Comparison of ENCODE assay signal across 17 cellular contexts in genomic region chr7:81603-82342, GRCh38.
DNase-seq lines count a peak whose midpoint lies in the region; ATAC-seq and TF ChIP-seq lines count a peak whose summit lies in the region.
"Had no signal": no experiment of that assay in that cellular context is flagged by ENCODE, and none has a peak within 500 bp of the region (broad histone marks: within the 10 kb centered on the region; RNA-seq: fewer than 3 reads in every experiment).

No MANE protein-coding gene starts in this region.

- no peaks in the 10 kb centered on the region for H3K4me1 Mint-ChIP-seq in CD8-positive, alpha-beta memory T cell
- H3K4me1 Mint-ChIP-seq: activated naive CD8-positive, alpha-beta T cell treated with anti-CD3 and anti-CD28 coated beads for 36 hours had no signal

- TF ChIP-seq POLR2A in ovary (IDR thresholded peaks at IDR 0.05) = no peak

- H3K36me3 ChIP-seq in H7 (replicated peaks; ENCODE audit: control insufficient read depth, insufficient read depth, low read length) = no peaks in the 10 kb centered on the region
- no peaks in the 10 kb centered on the region for H3K36me3 ChIP-seq in PC-3 (ENCODE audit: low read depth, low read length)
- H3K36me3 ChIP-seq in ovary = no peaks in the 10 kb centered on the region
- no peaks in the 10 kb centered on the region for H3K36me3 ChIP-seq in CD8-positive, alpha-beta memory T cell (ENCODE audit: insufficient read depth, low read length)
- H3K36me3 ChIP-seq: brain microvascular endothelial cell, gastrocnemius medialis, left ventricle myocardium inferior had no signal

- no peak overlapping the region for H2AFZ ChIP-seq in PC-3 (ENCODE audit: low read length)

- TF ChIP-seq CTCF in PC-3 (conservative IDR thresholded peaks at IDR 0.05; ENCODE audit: low read depth, low read length) (no peak), ovary (IDR thresholded peaks at IDR 0.05) (no peak)

- no peaks in the 10 kb centered on the region for H3K36me3 Mint-ChIP-seq in CD8-positive, alpha-beta memory T cell
- H3K36me3 Mint-ChIP-seq: activated naive CD8-positive, alpha-beta T cell treated with anti-CD3 and anti-CD28 coated beads for 36 hours had no signal

- no peaks in the 10 kb centered on the region for H3K4me1 ChIP-seq in PC-3 (ENCODE audit: insufficient read depth, low read length)
- H3K4me1 ChIP-seq in ovary (ENCODE audit: insufficient read depth) = no peaks in the 10 kb centered on the region
- no peaks in the 10 kb centered on the region for H3K4me1 ChIP-seq in CD8-positive, alpha-beta memory T cell (ENCODE audit: insufficient read depth, low read length)
- H3K4me1 ChIP-seq: gastrocnemius medialis had no signal

- H3K9me3 Mint-ChIP-seq in CD8-positive, alpha-beta memory T cell = no peaks in the 10 kb centered on the region
- H3K9me3 Mint-ChIP-seq: activated naive CD8-positive, alpha-beta T cell treated with anti-CD3 and anti-CD28 coated beads for 36 hours; activated T-cell treated with anti-CD3 and anti-CD28 coated beads, Interleukin-2, amount 50 U/mL, for 72 hours had no signal

- H3K9me2 ChIP-seq in PC-3 (replicated peaks; ENCODE audit: low read length) = no peaks in the 10 kb centered on the region

- H3K9me3 ChIP-seq in PC-3 (ENCODE audit: low read length) = no peaks in the 10 kb centered on the region
- no peaks in the 10 kb centered on the region for H3K9me3 ChIP-seq in ovary
- H3K9me3 ChIP-seq in CD8-positive, alpha-beta memory T cell (ENCODE audit: low read length) = no peaks in the 10 kb centered on the region
- H3K9me3 ChIP-seq: gastrocnemius medialis, left ventricle myocardium inferior had no signal

- CTCF ChIA-PET in PC-3 (lab: Charles Lee) = no interaction called here
- CTCF ChIA-PET in CD8-positive, alpha-beta memory T cell (lab: Charles Lee) = no interaction called here

- ATAC-seq in PC-3 (no peak), GM18868 (IDR thresholded peaks at IDR 0.05; ENCODE audit: unreplicated experiment) (no peak)
- ATAC-seq: activated T-cell treated with anti-CD3 and anti-CD28 coated beads, Interleukin-2, amount 50 U/mL, for 72 hours; gastrocnemius medialis had no signal

- no peak overlapping the region for H3K4me3 Mint-ChIP-seq in CD8-positive, alpha-beta memory T cell
- H3K4me3 Mint-ChIP-seq: activated naive CD8-positive, alpha-beta T cell treated with anti-CD3 and anti-CD28 coated beads for 36 hours; activated T-cell treated with anti-CD3 and anti-CD28 coated beads, Interleukin-2, amount 50 U/mL, for 72 hours had no signal

- H3K79me2 ChIP-seq in PC-3 (ENCODE audit: low read length) = no peaks in the 10 kb centered on the region

- intact Hi-C loops in PC-3 (cut with micrococcal nuclease) = no loop called here
- intact Hi-C loops in ovary (cut with DNase I) = no loop called here

- POLR2A ChIA-PET in PC-3 (lab: Charles Lee; ENCODE audit: unreplicated experiment) = no interaction called here
- POLR2A ChIA-PET in CD8-positive, alpha-beta memory T cell (lab: Charles Lee) = no interaction called here

- BruUV-seq in PC-3 (replicated peaks; lab: Mats Ljungman, UMichigan) = no TSS peak

- H3K27me3 ChIP-seq in H7 (ENCODE audit: control insufficient read depth, insufficient read depth, low read length) (no peaks in the 10 kb centered on the region), PC-3 (ENCODE audit: low read length) (no peaks in the 10 kb centered on the region), ovary (no peaks in the 10 kb centered on the region)
- H3K27me3 ChIP-seq in CD8-positive, alpha-beta memory T cell (ENCODE audit: insufficient read depth, low read length, poor library complexity, severe bottlenecking) = no peaks in the 10 kb centered on the region
- H3K27me3 ChIP-seq: brain microvascular endothelial cell, gastrocnemius medialis had no signal

- no peak overlapping the region for H3K27ac Mint-ChIP-seq in CD8-positive, alpha-beta memory T cell
- H3K27ac Mint-ChIP-seq: activated naive CD8-positive, alpha-beta T cell treated with anti-CD3 and anti-CD28 coated beads for 36 hours; activated T-cell treated with anti-CD3 and anti-CD28 coated beads, Interleukin-2, amount 50 U/mL, for 72 hours had no signal

- H3K27me3 Mint-ChIP-seq in CD8-positive, alpha-beta memory T cell = peaks cover 6% of the 10 kb centered on the region in 2 donors
- H3K27me3 Mint-ChIP-seq: activated naive CD8-positive, alpha-beta T cell treated with anti-CD3 and anti-CD28 coated beads for 36 hours had no signal

- no peak overlapping the region for H3K27ac ChIP-seq in PC-3 (ENCODE audit: low read length)
- no peak overlapping the region for H3K27ac ChIP-seq in ovary
- no peak overlapping the region for H3K27ac ChIP-seq in CD8-positive, alpha-beta memory T cell (ENCODE audit: low read depth, low read length)
- H3K27ac ChIP-seq: brain microvascular endothelial cell, gastrocnemius medialis, left ventricle myocardium inferior had no signal

- H3K4me2 ChIP-seq in PC-3 (ENCODE audit: low read length) = no peak overlapping the region

- no peaks in the 10 kb centered on the region for H4K20me1 ChIP-seq in PC-3 (ENCODE audit: low read length)

- H3K9ac ChIP-seq in PC-3 (ENCODE audit: low read length) = no peak overlapping the region

- no peak for TF ChIP-seq EP300 in ovary (IDR thresholded peaks at IDR 0.05)

- H3K4me3 ChIP-seq in H7 (ENCODE audit: insufficient read depth, low read depth, low read length) (no peak overlapping the region), PC-3 (ENCODE audit: low read length) (no peak overlapping the region), ovary (no peak overlapping the region)
- no peak overlapping the region for H3K4me3 ChIP-seq in CD8-positive, alpha-beta memory T cell (ENCODE audit: low read length)
- H3K4me3 ChIP-seq: gastrocnemius medialis, left ventricle myocardium inferior had no signal

- 68 to 77% (median 75%) methylated on average over 22 of the region's 22 CpGs for WGBS in ovary, 3 donors

- H3F3A ChIP-seq in PC-3 (ENCODE audit: low read length, unreplicated experiment) = no peaks in the 10 kb centered on the region

- DNase-seq in H7 (peak; percentile 63), PC-3 (peak; percentile 17), islet precursor cell (peak; percentile 16), ovary (peak in 3 of 5 donors; percentile 4 to 32 (median 11)), NCI-H2107 (lab: John Stamatoyannopoulos, UW) (no peak)
- no peak for DNase-seq in CD8-positive, alpha-beta memory T cell
- DNase-seq: activated naive CD8-positive, alpha-beta T cell treated with anti-CD3 and anti-CD28 coated beads for 36 hours; activated T-cell treated with anti-CD3 and anti-CD28 coated beads, Interleukin-2, amount 50 U/mL, for 72 hours; AML-193; brain microvascular endothelial cell; dermis blood vessel endothelial cell; gastrocnemius medialis; left ventricle myocardium inferior; NCI-H1436 treated with DMSO at 0.1 percent for 48 hours; NK-92 treated with Interleukin-12 subunit alpha and Interleukin-12 subunit beta, amount 100 ng/mL, for 24 hours; stimulated activated CD8-positive, alpha-beta memory T cell treated with anti-CD3 and anti-CD28 coated beads, Interleukin-4, amount 100 ng/mL, for 48 hours had no signal

Comparison
In these comparisons a context has a peak if more than half of its experiments do, and no peak if none do; other contexts are left out.
1. DNase-seq: peak in H7 (single experiment), PC-3 (single experiment), islet precursor cell (single experiment) and ovary (3 of 5); none in CD8-positive, alpha-beta memory T cell (0 of 5) and NCI-H2107 (single experiment).